1 cellular context compared by ENCODE assay signal in genomic region chr6:43246301-43247114, GRCh38.
A peak's percentile ranks its signal among the peaks of the same experiment; 100 is the strongest.
TF ChIP-seq lines count a peak whose summit lies in the region.

No MANE protein-coding gene starts in this region.

TF ChIP-seq in K562, 482 proteins besides CTCF, POLR2A, EP300 and RAD21 (continues in another document):
- TF ChIP-seq PHF20 (IDR thresholded peaks at IDR 0.05; ENCODE audit: partially characterized antibody) (peak; percentile 22), ZNF561 (CRISPR knock-in tag; conservative IDR thresholded peaks at IDR 0.05) (no peak), SIN3B (IDR thresholded peaks at IDR 0.05; ENCODE audit: low read depth) (no peak), ZBTB1 (CRISPR knock-in tag; IDR thresholded peaks at IDR 0.05; ENCODE audit: borderline replicate concordance, low read depth) (0 out of 2 replicates have a peak, but pooled peaks have one; percentile 28), MED1 (CRISPR knock-in tag; IDR thresholded peaks at IDR 0.05; ENCODE audit: borderline replicate concordance) (no peak), STAT5B (CRISPR knock-in tag; IDR thresholded peaks at IDR 0.05) (no peak), HSF4 (CRISPR knock-in tag; IDR thresholded peaks at IDR 0.05; ENCODE audit: borderline replicate concordance) (no peak), NR1H2 (CRISPR knock-in tag; IDR thresholded peaks at IDR 0.05) (no peak), ZBTB2 (IDR thresholded peaks at IDR 0.05) (no peak), ARID4B (CRISPR knock-in tag; IDR thresholded peaks at IDR 0.05) (no peak), NFRKB (IDR thresholded peaks at IDR 0.05; ENCODE audit: low read depth) (no peak), KAT7 (CRISPR knock-in tag; IDR thresholded peaks at IDR 0.05; ENCODE audit: borderline replicate concordance) (peak; percentile 78; the same call in 1 of the 2 replicates), ZNF584 (CRISPR knock-in tag; IDR thresholded peaks at IDR 0.05; ENCODE audit: low read depth) (no peak), ZBTB26 (CRISPR knock-in tag; IDR thresholded peaks at IDR 0.05) (no peak), DACH1 (IDR thresholded peaks at IDR 0.05; ENCODE audit: partially characterized antibody) (no peak), HIVEP1 (CRISPR knock-in tag; IDR thresholded peaks at IDR 0.05) (no peak), NR4A1 (CRISPR knock-in tag; IDR thresholded peaks at IDR 0.05) (no peak), NR4A1 (tag; IDR thresholded peaks at IDR 0.05) (no peak), MEIS2 (IDR thresholded peaks at IDR 0.05; ENCODE audit: partially characterized antibody) (peak; percentile 62), MCM7 (IDR thresholded peaks at IDR 0.05) (no peak), CAMTA2 (CRISPR knock-in tag; conservative IDR thresholded peaks at IDR 0.05) (no peak), MTA1 (IDR thresholded peaks at IDR 0.05; ENCODE audit: borderline replicate concordance) (no peak), TCF3 (CRISPR knock-in tag; IDR thresholded peaks at IDR 0.05) (no peak), MAFF (IDR thresholded peaks at IDR 0.05; ENCODE audit: low read length) (no peak), FOXA1 (IDR thresholded peaks at IDR 0.05; ENCODE audit: borderline replicate concordance) (no peak), SMARCA4 (IDR thresholded peaks at IDR 0.05) (no peak), ZNF431 (CRISPR knock-in tag; IDR thresholded peaks at IDR 0.05) (no peak), SP1 (CRISPR knock-in tag; IDR thresholded peaks at IDR 0.05) (peak; percentile 77), MEF2A (IDR thresholded peaks at IDR 0.05; ENCODE audit: control insufficient read depth, low read depth, low read length) (no peak), NONO (IDR thresholded peaks at IDR 0.05; ENCODE audit: low read depth in 2 of 2, low read length in 1 of 2) (0 out of 4 replicates have a peak, but pooled peaks of 1 of the 2 experiments have one; percentile 23), CEBPB (tag; IDR thresholded peaks at IDR 0.05) (no peak), ZNF12 (CRISPR knock-in tag; IDR thresholded peaks at IDR 0.05) (no peak), RHOXF2B (CRISPR knock-in tag; conservative IDR thresholded peaks at IDR 0.05) (no peak)
- TF ChIP-seq, protein P1, sequence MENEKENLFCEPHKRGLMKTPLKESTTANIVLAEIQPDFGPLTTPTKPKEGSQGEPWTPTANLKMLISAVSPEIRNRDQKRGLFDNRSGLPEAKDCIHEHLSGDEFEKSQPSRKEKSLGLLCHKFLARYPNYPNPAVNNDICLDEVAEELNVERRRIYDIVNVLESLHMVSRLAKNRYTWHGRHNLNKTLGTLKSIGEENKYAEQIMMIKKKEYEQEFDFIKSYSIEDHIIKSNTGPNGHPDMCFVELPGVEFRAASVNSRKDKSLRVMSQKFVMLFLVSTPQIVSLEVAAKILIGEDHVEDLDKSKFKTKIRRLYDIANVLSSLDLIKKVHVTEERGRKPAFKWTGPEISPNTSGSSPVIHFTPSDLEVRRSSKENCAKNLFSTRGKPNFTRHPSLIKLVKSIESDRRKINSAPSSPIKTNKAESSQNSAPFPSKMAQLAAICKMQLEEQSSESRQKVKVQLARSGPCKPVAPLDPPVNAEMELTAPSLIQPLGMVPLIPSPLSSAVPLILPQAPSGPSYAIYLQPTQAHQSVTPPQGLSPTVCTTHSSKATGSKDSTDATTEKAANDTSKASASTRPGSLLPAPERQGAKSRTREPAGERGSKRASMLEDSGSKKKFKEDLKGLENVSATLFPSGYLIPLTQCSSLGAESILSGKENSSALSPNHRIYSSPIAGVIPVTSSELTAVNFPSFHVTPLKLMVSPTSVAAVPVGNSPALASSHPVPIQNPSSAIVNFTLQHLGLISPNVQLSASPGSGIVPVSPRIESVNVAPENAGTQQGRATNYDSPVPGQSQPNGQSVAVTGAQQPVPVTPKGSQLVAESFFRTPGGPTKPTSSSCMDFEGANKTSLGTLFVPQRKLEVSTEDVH (IDR thresholded peaks at IDR 0.05; ENCODE audit: low read depth, partially characterized antibody), result no peak
- TF ChIP-seq, protein P2, sequence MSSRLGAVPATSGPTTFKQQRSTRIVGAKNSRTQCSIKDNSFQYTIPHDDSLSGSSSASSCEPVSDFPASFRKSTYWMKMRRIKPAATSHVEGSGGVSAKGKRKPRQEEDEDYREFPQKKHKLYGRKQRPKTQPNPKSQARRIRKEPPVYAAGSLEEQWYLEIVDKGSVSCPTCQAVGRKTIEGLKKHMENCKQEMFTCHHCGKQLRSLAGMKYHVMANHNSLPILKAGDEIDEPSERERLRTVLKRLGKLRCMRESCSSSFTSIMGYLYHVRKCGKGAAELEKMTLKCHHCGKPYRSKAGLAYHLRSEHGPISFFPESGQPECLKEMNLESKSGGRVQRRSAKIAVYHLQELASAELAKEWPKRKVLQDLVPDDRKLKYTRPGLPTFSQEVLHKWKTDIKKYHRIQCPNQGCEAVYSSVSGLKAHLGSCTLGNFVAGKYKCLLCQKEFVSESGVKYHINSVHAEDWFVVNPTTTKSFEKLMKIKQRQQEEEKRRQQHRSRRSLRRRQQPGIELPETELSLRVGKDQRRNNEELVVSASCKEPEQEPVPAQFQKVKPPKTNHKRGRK (tag; IDR thresholded peaks at IDR 0.05), result no peak
- TF ChIP-seq, protein P3, sequence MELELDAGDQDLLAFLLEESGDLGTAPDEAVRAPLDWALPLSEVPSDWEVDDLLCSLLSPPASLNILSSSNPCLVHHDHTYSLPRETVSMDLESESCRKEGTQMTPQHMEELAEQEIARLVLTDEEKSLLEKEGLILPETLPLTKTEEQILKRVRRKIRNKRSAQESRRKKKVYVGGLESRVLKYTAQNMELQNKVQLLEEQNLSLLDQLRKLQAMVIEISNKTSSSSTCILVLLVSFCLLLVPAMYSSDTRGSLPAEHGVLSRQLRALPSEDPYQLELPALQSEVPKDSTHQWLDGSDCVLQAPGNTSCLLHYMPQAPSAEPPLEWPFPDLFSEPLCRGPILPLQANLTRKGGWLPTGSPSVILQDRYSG (tag; conservative IDR thresholded peaks at IDR 0.05; ENCODE audit: low read depth), result no peak
- TF ChIP-seq, protein P4, sequence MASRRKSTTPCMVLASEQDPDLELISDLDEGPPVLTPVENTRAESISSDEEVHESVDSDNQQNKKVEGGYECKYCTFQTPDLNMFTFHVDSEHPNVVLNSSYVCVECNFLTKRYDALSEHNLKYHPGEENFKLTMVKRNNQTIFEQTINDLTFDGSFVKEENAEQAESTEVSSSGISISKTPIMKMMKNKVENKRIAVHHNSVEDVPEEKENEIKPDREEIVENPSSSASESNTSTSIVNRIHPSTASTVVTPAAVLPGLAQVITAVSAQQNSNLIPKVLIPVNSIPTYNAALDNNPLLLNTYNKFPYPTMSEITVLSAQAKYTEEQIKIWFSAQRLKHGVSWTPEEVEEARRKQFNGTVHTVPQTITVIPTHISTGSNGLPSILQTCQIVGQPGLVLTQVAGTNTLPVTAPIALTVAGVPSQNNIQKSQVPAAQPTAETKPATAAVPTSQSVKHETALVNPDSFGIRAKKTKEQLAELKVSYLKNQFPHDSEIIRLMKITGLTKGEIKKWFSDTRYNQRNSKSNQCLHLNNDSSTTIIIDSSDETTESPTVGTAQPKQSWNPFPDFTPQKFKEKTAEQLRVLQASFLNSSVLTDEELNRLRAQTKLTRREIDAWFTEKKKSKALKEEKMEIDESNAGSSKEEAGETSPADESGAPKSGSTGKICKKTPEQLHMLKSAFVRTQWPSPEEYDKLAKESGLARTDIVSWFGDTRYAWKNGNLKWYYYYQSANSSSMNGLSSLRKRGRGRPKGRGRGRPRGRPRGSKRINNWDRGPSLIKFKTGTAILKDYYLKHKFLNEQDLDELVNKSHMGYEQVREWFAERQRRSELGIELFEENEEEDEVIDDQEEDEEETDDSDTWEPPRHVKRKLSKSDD (conservative IDR thresholded peaks at IDR 0.05; ENCODE audit: low read length), result 0 out of 2 replicates have a peak, but pooled peaks have one; percentile 37
- TF ChIP-seq, protein P5, sequence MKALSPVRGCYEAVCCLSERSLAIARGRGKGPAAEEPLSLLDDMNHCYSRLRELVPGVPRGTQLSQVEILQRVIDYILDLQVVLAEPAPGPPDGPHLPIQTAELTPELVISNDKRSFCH (CRISPR knock-in tag; IDR thresholded peaks at IDR 0.05), result no peak
- TF ChIP-seq, protein P5 (tag; IDR thresholded peaks at IDR 0.05), result peak; percentile 53; the same call in 1 of the 2 replicates
- TF ChIP-seq, protein P6, sequence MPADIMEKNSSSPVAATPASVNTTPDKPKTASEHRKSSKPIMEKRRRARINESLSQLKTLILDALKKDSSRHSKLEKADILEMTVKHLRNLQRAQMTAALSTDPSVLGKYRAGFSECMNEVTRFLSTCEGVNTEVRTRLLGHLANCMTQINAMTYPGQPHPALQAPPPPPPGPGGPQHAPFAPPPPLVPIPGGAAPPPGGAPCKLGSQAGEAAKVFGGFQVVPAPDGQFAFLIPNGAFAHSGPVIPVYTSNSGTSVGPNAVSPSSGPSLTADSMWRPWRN (IDR thresholded peaks at IDR 0.05; ENCODE audit: low read depth), result no peak
- TF ChIP-seq, protein P7, sequence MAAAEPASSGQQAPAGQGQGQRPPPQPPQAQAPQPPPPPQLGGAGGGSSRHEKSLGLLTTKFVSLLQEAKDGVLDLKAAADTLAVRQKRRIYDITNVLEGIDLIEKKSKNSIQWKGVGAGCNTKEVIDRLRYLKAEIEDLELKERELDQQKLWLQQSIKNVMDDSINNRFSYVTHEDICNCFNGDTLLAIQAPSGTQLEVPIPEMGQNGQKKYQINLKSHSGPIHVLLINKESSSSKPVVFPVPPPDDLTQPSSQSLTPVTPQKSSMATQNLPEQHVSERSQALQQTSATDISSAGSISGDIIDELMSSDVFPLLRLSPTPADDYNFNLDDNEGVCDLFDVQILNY (CRISPR knock-in tag; IDR thresholded peaks at IDR 0.05), result no peak
- TF ChIP-seq, protein P8, sequence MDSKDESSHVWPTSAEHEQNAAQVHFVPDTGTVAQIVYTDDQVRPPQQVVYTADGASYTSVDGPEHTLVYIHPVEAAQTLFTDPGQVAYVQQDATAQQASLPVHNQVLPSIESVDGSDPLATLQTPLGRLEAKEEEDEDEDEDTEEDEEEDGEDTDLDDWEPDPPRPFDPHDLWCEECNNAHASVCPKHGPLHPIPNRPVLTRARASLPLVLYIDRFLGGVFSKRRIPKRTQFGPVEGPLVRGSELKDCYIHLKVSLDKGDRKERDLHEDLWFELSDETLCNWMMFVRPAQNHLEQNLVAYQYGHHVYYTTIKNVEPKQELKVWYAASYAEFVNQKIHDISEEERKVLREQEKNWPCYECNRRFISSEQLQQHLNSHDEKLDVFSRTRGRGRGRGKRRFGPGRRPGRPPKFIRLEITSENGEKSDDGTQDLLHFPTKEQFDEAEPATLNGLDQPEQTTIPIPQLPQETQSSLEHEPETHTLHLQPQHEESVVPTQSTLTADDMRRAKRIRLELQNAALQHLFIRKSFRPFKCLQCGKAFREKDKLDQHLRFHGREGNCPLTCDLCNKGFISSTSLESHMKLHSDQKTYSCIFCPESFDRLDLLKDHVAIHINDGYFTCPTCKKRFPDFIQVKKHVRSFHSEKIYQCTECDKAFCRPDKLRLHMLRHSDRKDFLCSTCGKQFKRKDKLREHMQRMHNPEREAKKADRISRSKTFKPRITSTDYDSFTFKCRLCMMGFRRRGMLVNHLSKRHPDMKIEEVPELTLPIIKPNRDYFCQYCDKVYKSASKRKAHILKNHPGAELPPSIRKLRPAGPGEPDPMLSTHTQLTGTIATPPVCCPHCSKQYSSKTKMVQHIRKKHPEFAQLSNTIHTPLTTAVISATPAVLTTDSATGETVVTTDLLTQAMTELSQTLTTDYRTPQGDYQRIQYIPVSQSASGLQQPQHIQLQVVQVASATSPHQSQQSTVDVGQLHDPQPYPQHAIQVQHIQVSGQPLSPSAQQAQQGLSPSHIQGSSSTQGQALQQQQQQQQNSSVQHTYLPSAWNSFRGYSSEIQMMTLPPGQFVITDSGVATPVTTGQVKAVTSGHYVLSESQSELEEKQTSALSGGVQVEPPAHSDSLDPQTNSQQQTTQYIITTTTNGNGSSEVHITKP (IDR thresholded peaks at IDR 0.05; ENCODE audit: partially characterized antibody), result peak; percentile 97
